ENCODE assay signal across 8 cellular contexts in genomic region chr16:75087040-75087979, GRCh38. TPM values are rescaled to one million over a fixed set of nuclear protein-coding genes. Genes with fewer than 3 reads are reported as not detected.
DNase-seq lines count a peak whose midpoint lies in the region; ATAC-seq and TF ChIP-seq lines count a peak whose summit lies in the region.

No MANE protein-coding gene starts in this region.

- H3K4me1 Mint-ChIP-seq in H9: peaks cover 37 to 49% of the 10 kb centered on the region in 2 experiments
- H3K4me1 Mint-ChIP-seq in effector memory CD8-positive, alpha-beta T cell (ENCODE audit: low read depth in 2 of 2): peaks cover 0 to 2% of the 10 kb centered on the region in 2 donors

- H2AFZ ChIP-seq in H9 (ENCODE audit: low read length): no peak overlapping the region

- intact Hi-C loops in esophagus squamous epithelium (cut with DNase I): no loop called here
- intact Hi-C loops in psoas muscle (cut with DNase I): loop anchor here in 1 of 2 donors (5.0 kb wide), 1 partner anchor 40 kb away; no protein-coding TSS in a partner anchor

- no peak overlapping the region for H3K9ac ChIP-seq in H9 (ENCODE audit: extremely low read depth, insufficient read length, low read length)

- no peak overlapping the region for H3K23ac ChIP-seq in H9 (ENCODE audit: insufficient read length, low read depth, low read length)

- H2BK120ac ChIP-seq in H9 (ENCODE audit: low read depth, low read length, poor library complexity, severe bottlenecking): no peak overlapping the region

- no peaks in the 10 kb centered on the region for H3K27me3 ChIP-seq in H9 (ENCODE audit: insufficient read depth, low read length)
- H3K27me3 ChIP-seq in esophagus squamous epithelium: no peaks in the 10 kb centered on the region
- H3K27me3 ChIP-seq in psoas muscle (ENCODE audit: insufficient read depth in 3 of 3, low read length in 2 of 3): no peaks in the 10 kb centered on the region

- peak overlapping the region in 2 of 3 experiments; percentile 1 to 49; a peak in 3 of 7 replicates for H3K27ac Mint-ChIP-seq in H9
- H3K27ac Mint-ChIP-seq in effector memory CD8-positive, alpha-beta T cell: no peak overlapping the region

- no peak overlapping the region for H3K4me2 ChIP-seq in H9 (ENCODE audit: insufficient read depth, insufficient read length, low read length)

- no peak overlapping the region for H3K56ac ChIP-seq in H9 (ENCODE audit: insufficient read length, low read depth, low read length)

- no peak for TF ChIP-seq CTCF in H9 (conservative IDR thresholded peaks at IDR 0.05)
- peak in 1 of 6 experiments; percentile 7 for TF ChIP-seq CTCF in esophagus squamous epithelium (IDR thresholded peaks at IDR 0.05)
- TF ChIP-seq CTCF in psoas muscle (IDR thresholded peaks at IDR 0.05): no peak

- peaks cover 3% of the 10 kb centered on the region; the same call in 1 of the 2 replicates for H3K4me1 ChIP-seq in H9 (ENCODE audit: insufficient read depth, low read length)
- peaks cover 18 to 78% (median 34%) of the 10 kb centered on the region in 3 donors for H3K4me1 ChIP-seq in esophagus squamous epithelium
- H3K4me1 ChIP-seq in psoas muscle: peaks cover 68% of the 10 kb centered on the region

- H3K79me1 ChIP-seq in H9 (ENCODE audit: insufficient read depth, low read depth, low read length, poor library complexity, severe bottlenecking): peaks cover 1% of the 10 kb centered on the region

- peak overlapping the region in 2 of 4 donors; percentile 15 to 36 for H3K4me3 ChIP-seq in esophagus squamous epithelium
- peak overlapping the region; percentile 46 for H3K4me3 ChIP-seq in psoas muscle

- peak; percentile 89 to 95 (median 92) for ATAC-seq in psoas muscle
- ATAC-seq in effector memory CD8-positive, alpha-beta T cell (replicated peaks): no peak
- no peak for ATAC-seq in HG03196 (IDR thresholded peaks at IDR 0.05; ENCODE audit: unreplicated experiment)
- no peak for ATAC-seq in HG03439 (IDR thresholded peaks at IDR 0.05; ENCODE audit: unreplicated experiment)

- H4K8ac ChIP-seq in H9 (replicated peaks; ENCODE audit: insufficient read length, low read depth, low read length): no peak overlapping the region

- no peak overlapping the region for H3K4me3 Mint-ChIP-seq in H9
- H3K4me3 Mint-ChIP-seq in effector memory CD8-positive, alpha-beta T cell: no peak overlapping the region

- TF ChIP-seq POLR2A in esophagus squamous epithelium (IDR thresholded peaks at IDR 0.05): no peak

- H3K27me3 Mint-ChIP-seq in H9 (ENCODE audit: low read depth): no peaks in the 10 kb centered on the region
- no peaks in the 10 kb centered on the region for H3K27me3 Mint-ChIP-seq in effector memory CD8-positive, alpha-beta T cell

- H3K9me3 Mint-ChIP-seq in H9: no peaks in the 10 kb centered on the region
- no peaks in the 10 kb centered on the region for H3K9me3 Mint-ChIP-seq in effector memory CD8-positive, alpha-beta T cell

- no peak overlapping the region for H3K18ac ChIP-seq in H9 (ENCODE audit: insufficient read length, low read depth, low read length)

- H3K9me3 ChIP-seq in H9 (ENCODE audit: control insufficient read depth, low read depth, low read length): no peaks in the 10 kb centered on the region
- no peaks in the 10 kb centered on the region for H3K9me3 ChIP-seq in esophagus squamous epithelium
- H3K9me3 ChIP-seq in psoas muscle: no peaks in the 10 kb centered on the region

- no peak overlapping the region for H3K27ac ChIP-seq in H9 (ENCODE audit: insufficient read length, low read depth, low read length)
- peak overlapping the region; percentile 45 to 82 (median 74) for H3K27ac ChIP-seq in esophagus squamous epithelium
- peak overlapping the region; percentile 85 for H3K27ac ChIP-seq in psoas muscle

- H3K23me2 ChIP-seq in H9 (ENCODE audit: insufficient read length, low read depth, low read length, poor library complexity, severe bottlenecking): no peaks in the 10 kb centered on the region

- no peak overlapping the region for H2BK12ac ChIP-seq in H9 (ENCODE audit: insufficient read length, low read depth, low read length)

- DNase-seq in H9 (no peak), NCI-H748 treated with DMSO at 0.1 percent for 48 hours (lab: John Stamatoyannopoulos, UW) (peak; percentile 56), esophagus squamous epithelium (lab: John Stamatoyannopoulos, UW) (no peak), psoas muscle (peak in 1 of 2 donors; percentile 71)
- DNase-seq in effector memory CD8-positive, alpha-beta T cell: no peak
- DNase-seq in stimulated activated CD4-positive, alpha-beta T cell treated with anti-CD3 and anti-CD28 coated beads, Interleukin-4, amount 100 ng/mL, for 1 hour: no peak

- WGBS in H9 (ENCODE audit: extremely low coverage, insufficient read length, low lambda C conversion rate): no CpG with 5 or more reads among the region's 13 CpGs
- 35 to 45% methylated on average over 9 to 10 of the region's 13 CpGs for WGBS in esophagus squamous epithelium, 2 donors
- 13 to 16% (median 16%) methylated on average over 13 of the region's 13 CpGs for WGBS in psoas muscle, 3 donors

- peaks cover 3% of the 10 kb centered on the region; the same call in 1 of the 2 replicates for H3K79me2 ChIP-seq in H9 (ENCODE audit: insufficient read depth, low read length)

- H3K14ac ChIP-seq in H9 (ENCODE audit: insufficient read depth, low read length): no peak overlapping the region; the same call in 1 of the 2 replicates

- no peak overlapping the region for H2BK15ac ChIP-seq in H9 (ENCODE audit: low read depth, low read length)

- H2AK5ac ChIP-seq in H9 (ENCODE audit: insufficient read length, low read length): no peak overlapping the region

- no peak overlapping the region for H4K5ac ChIP-seq in H9 (ENCODE audit: insufficient read length, low read depth, low read length)

- H3T11ph ChIP-seq in H9 (ENCODE audit: low read length): no peak overlapping the region

- H3K36me3 ChIP-seq in esophagus squamous epithelium (no peaks in the 10 kb centered on the region), psoas muscle (ENCODE audit: insufficient read depth in 1 of 2, low read depth in 1 of 2) (no peaks in the 10 kb centered on the region)

- no peak overlapping the region for H2BK5ac ChIP-seq in H9 (ENCODE audit: insufficient read length, low read length)

- no peak overlapping the region for H3K4ac ChIP-seq in H9 (ENCODE audit: low read depth, low read length)

- peaks cover 2 to 13% (median 5%) of the 10 kb centered on the region in 3 experiments; a peak in 5 of 7 replicates for H3K36me3 Mint-ChIP-seq in H9 (ENCODE audit: insufficient read depth in 1 of 3, low read depth in 3 of 3)
- H3K36me3 Mint-ChIP-seq in effector memory CD8-positive, alpha-beta T cell (ENCODE audit: insufficient read depth): peaks cover 2% of the 10 kb centered on the region

- no peak overlapping the region for H2BK20ac ChIP-seq in H9 (ENCODE audit: low read depth, low read length, poor library complexity, severe bottlenecking)

- no peaks in the 10 kb centered on the region for H4K20me1 ChIP-seq in H9 (ENCODE audit: control insufficient read depth, insufficient read depth, insufficient read length)

- no peak overlapping the region for H4K91ac ChIP-seq in H9 (ENCODE audit: insufficient read length, low read depth, low read length)

RNA-seq across cellular contexts. Expression of gene LDHD, which starts 29.3 kb away (rescaled TPM):
- total RNA-seq in H9 (2021) (14.5 and 14.7 TPM in 2 replicates), esophagus squamous epithelium (10 to 100 TPM in 2 of 4 donors, 1 to 10 TPM in 2; 3.3 to 20.4 (median 10.4) TPM), psoas muscle (10 to 100 TPM; 26.2 to 66.6 (median 41.3) TPM)
- 10 to 100 TPM; 20.5 to 37.5 (median 27.8) TPM for polyA plus RNA-seq in psoas muscle

Comparison
In these comparisons a context has a peak if more than half of its experiments do, and no peak if none do; other contexts are left out.
1. H3K27ac Mint-ChIP-seq: peak in H9 (2 of 3); none in effector memory CD8-positive, alpha-beta T cell (0 of 2).
2. ATAC-seq: peak in psoas muscle (4 of 4); none in effector memory CD8-positive, alpha-beta T cell (single experiment), HG03196 (single experiment) and HG03439 (single experiment).